ENCODE assay signal across 22 cellular contexts in genomic region chr5:81969226-81969625, GRCh38. TPM values are rescaled to one million over a fixed set of nuclear protein-coding genes. Genes with fewer than 3 reads are reported as not detected.
DNase-seq lines count a peak whose midpoint lies in the region; ATAC-seq and TF ChIP-seq lines count a peak whose summit lies in the region.
"Had no signal": no experiment of that assay in that cellular context is flagged by ENCODE, and none has a peak within 500 bp of the region (broad histone marks: within the 10 kb centered on the region; RNA-seq: fewer than 3 reads in every experiment).

No MANE protein-coding gene starts in this region.

- H3K9me3 Mint-ChIP-seq in natural killer cell (no peaks in the 10 kb centered on the region), endodermal cell (peaks cover 1% of the 10 kb centered on the region), nephron (no peaks in the 10 kb centered on the region)
- H3K9me3 Mint-ChIP-seq in natural killer cell treated with Interleukin-12 subunit alpha and Interleukin-12 subunit beta and Interleukin-15 and Interleukin-18, amount 100 ng/mL, for 72 hours: no peaks in the 10 kb centered on the region
- H3K9me3 Mint-ChIP-seq: CD14-positive monocyte; CD4-positive, alpha-beta T cell; CD8-positive, alpha-beta memory T cell had no signal

- no peaks in the 10 kb centered on the region for H3K9me3 ChIP-seq in endodermal cell (ENCODE audit: control insufficient read depth, low read length)
- H3K9me3 ChIP-seq: A549; BE2C; BLaER1 treated with 17β-estradiol and CSF1 and Interleukin-3, amounts not matched to agents 10 nM and 100 nM had no signal

- H3K4me3 ChIP-seq in endodermal cell (ENCODE audit: low read length): no peak overlapping the region
- H3K4me3 ChIP-seq: A549; BLaER1 treated with 17β-estradiol and CSF1 and Interleukin-3, amounts not matched to agents 10 nM and 100 nM had no signal

- H3K27me3 ChIP-seq in endodermal cell (ENCODE audit: control insufficient read depth, insufficient read depth, low read length, poor library complexity, severe bottlenecking): no peaks in the 10 kb centered on the region
- H3K27me3 ChIP-seq: BE2C; BLaER1 treated with 17β-estradiol and CSF1 and Interleukin-3, amounts not matched to agents 10 nM and 100 nM had no signal

- H3K36me3 ChIP-seq in endodermal cell (ENCODE audit: control insufficient read depth, insufficient read depth, low read length): no peaks in the 10 kb centered on the region
- H3K36me3 ChIP-seq: BE2C; BLaER1 treated with 17β-estradiol and CSF1 and Interleukin-3, amounts not matched to agents 10 nM and 100 nM had no signal

- intact Hi-C loops in natural killer cell (cut with micrococcal nuclease): no loop called here

- peaks cover 7% of the 10 kb centered on the region for H3K4me1 ChIP-seq in endodermal cell (ENCODE audit: control insufficient read depth, insufficient read depth, low read length)

- no peak for TF ChIP-seq CTCF in natural killer cell (IDR thresholded peaks at IDR 0.05)
- no peak for TF ChIP-seq CTCF in endodermal cell (conservative IDR thresholded peaks at IDR 0.05)
- TF ChIP-seq CTCF in nephron (IDR thresholded peaks at IDR 0.05; ENCODE audit: unreplicated experiment in 3 of 3): no peak

- H3K9ac ChIP-seq in endodermal cell (ENCODE audit: extremely low read depth, low read length, poor library complexity, severe bottlenecking): no peak overlapping the region
- H3K9ac ChIP-seq: BLaER1 treated with 17β-estradiol and CSF1 and Interleukin-3, amounts not matched to agents 10 nM and 100 nM had no signal

- H3K27ac Mint-ChIP-seq in natural killer cell: no peak overlapping the region
- H3K27ac Mint-ChIP-seq in natural killer cell treated with Interleukin-12 subunit alpha and Interleukin-12 subunit beta and Interleukin-15 and Interleukin-18, amount 100 ng/mL, for 72 hours: no peak overlapping the region
- H3K27ac Mint-ChIP-seq in endodermal cell: peak overlapping the region; percentile 6
- no peak overlapping the region for H3K27ac Mint-ChIP-seq in nephron

- DNase-seq in natural killer cell (no peak), endodermal cell (no peak), LoVo (ENCODE audit: low spot score) (no peak)
- no peak for DNase-seq in natural killer cell treated with Interleukin-12 subunit alpha and Interleukin-12 subunit beta and Interleukin-15 and Interleukin-18, amount 100 ng/mL, for 72 hours (ENCODE audit: low spot score)
- DNase-seq: 8988T; ACHN; AML-193; BE2C; CD4-positive, alpha-beta T cell; CD8-positive, alpha-beta memory T cell; DMS 273 treated with DMSO at 0.1 percent for 48 hours; DMS79; EL; GF-D8; GOT3; HCEC 1CT had no signal

- H3K4me1 Mint-ChIP-seq in natural killer cell (peaks cover 15 to 19% of the 10 kb centered on the region in 2 donors), endodermal cell (peaks cover 38% of the 10 kb centered on the region), nephron (peaks cover 21% of the 10 kb centered on the region)
- H3K4me1 Mint-ChIP-seq in natural killer cell treated with Interleukin-12 subunit alpha and Interleukin-12 subunit beta and Interleukin-15 and Interleukin-18, amount 100 ng/mL, for 72 hours (ENCODE audit: low read depth in 2 of 2): peaks cover 9 to 10% of the 10 kb centered on the region in 2 donors

- ATAC-seq in natural killer cell: no peak
- no peak for ATAC-seq in natural killer cell treated with Interleukin-12 subunit alpha and Interleukin-12 subunit beta and Interleukin-15 and Interleukin-18, amount 100 ng/mL, for 72 hours
- no peak for ATAC-seq in HG02798 (IDR thresholded peaks at IDR 0.05; ENCODE audit: poor library complexity, unreplicated experiment)
- ATAC-seq in GM21528 (IDR thresholded peaks at IDR 0.05; ENCODE audit: low FRiP score, unreplicated experiment): no peak
- ATAC-seq: A549 had no signal

- 95 to 100% methylated on average over 1 to 3 of the region's 3 CpGs for WGBS in endodermal cell (ENCODE audit: insufficient coverage in 1 of 2, insufficient read length in 1 of 2), 2 experiments

- H3K36me3 Mint-ChIP-seq in natural killer cell (no peaks in the 10 kb centered on the region), endodermal cell (ENCODE audit: low read depth) (no peaks in the 10 kb centered on the region), nephron (ENCODE audit: low read depth) (no peaks in the 10 kb centered on the region)
- no peaks in the 10 kb centered on the region for H3K36me3 Mint-ChIP-seq in natural killer cell treated with Interleukin-12 subunit alpha and Interleukin-12 subunit beta and Interleukin-15 and Interleukin-18, amount 100 ng/mL, for 72 hours

- H3K27me3 Mint-ChIP-seq in natural killer cell (ENCODE audit: low read depth in 2 of 2) (no peaks in the 10 kb centered on the region), endodermal cell (ENCODE audit: insufficient read depth) (no peaks in the 10 kb centered on the region), nephron (ENCODE audit: low read depth) (no peaks in the 10 kb centered on the region)
- H3K27me3 Mint-ChIP-seq in natural killer cell treated with Interleukin-12 subunit alpha and Interleukin-12 subunit beta and Interleukin-15 and Interleukin-18, amount 100 ng/mL, for 72 hours: no peaks in the 10 kb centered on the region
- H3K27me3 Mint-ChIP-seq: CD4-positive, alpha-beta T cell; CD8-positive, alpha-beta memory T cell had no signal

- peak overlapping the region; percentile 45 for H3K4me3 Mint-ChIP-seq in natural killer cell
- H3K4me3 Mint-ChIP-seq in natural killer cell treated with Interleukin-12 subunit alpha and Interleukin-12 subunit beta and Interleukin-15 and Interleukin-18, amount 100 ng/mL, for 72 hours: no peak overlapping the region
- no peak overlapping the region for H3K4me3 Mint-ChIP-seq in endodermal cell
- peak overlapping the region in 2 of 3 experiments; percentile 41 to 56 for H3K4me3 Mint-ChIP-seq in nephron
- H3K4me3 Mint-ChIP-seq: CD14-positive monocyte; CD4-positive, alpha-beta T cell had no signal

- no peak overlapping the region for H3K27ac ChIP-seq in endodermal cell (ENCODE audit: low read depth, low read length)
- H3K27ac ChIP-seq: A549; BLaER1 treated with 17β-estradiol and CSF1 and Interleukin-3, amounts not matched to agents 10 nM and 100 nM had no signal

RNA-seq across cellular contexts. Expression of gene ATG10, which starts 2.6 kb away (rescaled TPM):
- total RNA-seq in natural killer cell: 10 to 100 TPM in 2 of 3 donors, 1 to 10 TPM in 1; 9.0 to 11.5 (median 11.4) TPM
- total RNA-seq in natural killer cell treated with Interleukin-12 subunit alpha and Interleukin-12 subunit beta and Interleukin-15 and Interleukin-18, amount 100 ng/mL, for 72 hours: 10 to 100 TPM in 1 of 2 donors, 1 to 10 TPM in 1; 9.6 to 11.1 TPM
- 10 to 100 TPM; 17.9 to 22.6 TPM for total RNA-seq in endodermal cell
- 13.7 TPM for polyA plus RNA-seq in endodermal cell (2013, experiment 1 of 2)
- 13.1 TPM for polyA plus RNA-seq in endodermal cell (2013, experiment 2 of 2)

Comparison
In these comparisons a context has a peak if more than half of its experiments do, and no peak if none do; other contexts are left out.
1. H3K4me3 Mint-ChIP-seq: peak in natural killer cell (single experiment) and nephron (2 of 3); none in natural killer cell treated with Interleukin-12 subunit alpha and Interleukin-12 subunit beta and Interleukin-15 and Interleukin-18, amount 100 ng/mL, for 72 hours (single experiment) and endodermal cell (single experiment).